Comparison of ENCODE assay signal across 10 cellular contexts in the genomic region with DNA sequence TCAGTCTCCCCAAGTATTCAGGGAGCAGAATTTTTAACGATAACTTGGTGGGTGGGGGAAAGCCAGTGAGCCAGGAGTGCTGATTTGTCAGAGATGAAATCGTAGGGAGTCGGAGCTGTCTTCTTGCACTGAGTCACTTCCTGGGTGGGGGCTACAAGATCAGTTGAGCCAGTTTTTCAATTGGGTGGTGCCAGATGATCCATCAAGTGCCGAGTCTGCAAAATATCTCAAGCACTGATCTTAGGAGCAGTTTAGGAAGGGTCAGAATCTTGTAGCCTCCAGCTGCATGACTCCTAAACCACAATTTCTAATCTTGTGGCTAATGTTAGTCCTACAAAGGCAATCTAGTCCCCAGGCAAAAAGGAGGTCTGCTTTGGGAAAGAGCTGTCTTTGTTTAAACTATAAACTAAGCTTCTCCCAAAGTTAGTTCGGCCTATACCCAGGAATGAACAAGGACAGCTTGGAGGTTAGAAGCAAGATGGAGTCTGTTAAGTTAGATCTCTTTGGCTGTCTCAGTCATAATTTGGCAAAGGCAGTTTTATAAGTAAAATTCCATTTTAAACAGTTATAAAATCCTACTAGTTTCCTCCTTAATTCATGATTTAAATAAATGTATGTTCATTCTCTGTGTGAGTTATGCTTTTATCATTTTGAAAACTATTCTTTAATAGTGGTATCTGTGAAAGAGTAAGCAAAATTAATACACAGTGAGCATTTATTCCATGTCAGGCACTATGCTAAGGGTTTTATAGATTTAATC. TPM values are rescaled to one million over a fixed set of nuclear protein-coding genes. Genes with fewer than 3 reads are reported as not detected.
DNase-seq lines count a peak whose midpoint lies in the region; ATAC-seq and TF ChIP-seq lines count a peak whose summit lies in the region.
"Had no signal": no experiment of that assay in that cellular context is flagged by ENCODE, and none has a peak within 500 bp of the region (broad histone marks: within the 10 kb centered on the region; RNA-seq: fewer than 3 reads in every experiment).

No MANE protein-coding gene starts in this region.

- peak; percentile 52 for ATAC-seq in PC-3
- ATAC-seq in GM18909 (IDR thresholded peaks at IDR 0.05; ENCODE audit: poor library complexity, unreplicated experiment), result no peak
- ATAC-seq in GM18502 (IDR thresholded peaks at IDR 0.05; ENCODE audit: poor library complexity, unreplicated experiment), result no peak
- ATAC-seq in GM21723 (IDR thresholded peaks at IDR 0.05; ENCODE audit: unreplicated experiment), result no peak

- H4K20me1 ChIP-seq in PC-3 (ENCODE audit: low read length), result no peaks in the 10 kb centered on the region

- peak overlapping the region; percentile 88 for H3K27ac ChIP-seq in PC-3 (ENCODE audit: low read length)

- peaks cover 36% of the 10 kb centered on the region for H3K4me1 Mint-ChIP-seq in Calu3 (ENCODE audit: low read depth, unreplicated experiment)

- H3K36me3 ChIP-seq in PC-3 (ENCODE audit: low read depth, low read length), result no peaks in the 10 kb centered on the region

- peak overlapping the region; percentile 76 for H3K4me2 ChIP-seq in PC-3 (ENCODE audit: low read length)

- no peaks in the 10 kb centered on the region for H3K9me3 Mint-ChIP-seq in Calu3 (ENCODE audit: low read depth, unreplicated experiment)

- no peaks in the 10 kb centered on the region for H3K79me2 ChIP-seq in PC-3 (ENCODE audit: low read length)

- peak overlapping the region; percentile 72 for H3K27ac Mint-ChIP-seq in Calu3 (ENCODE audit: unreplicated experiment)

- peak overlapping the region; percentile 35 for H3K9ac ChIP-seq in PC-3 (ENCODE audit: low read length)

- intact Hi-C loops in Calu3 (cut with micrococcal nuclease; ENCODE audit: unreplicated experiment), result loop anchor here (10.0 kb wide), 1 partner anchor 51 kb away; a partner anchor contains a TSS
- intact Hi-C loops in PC-3 (cut with micrococcal nuclease), result no loop called here

- peaks cover 15% of the 10 kb centered on the region for H3F3A ChIP-seq in PC-3 (ENCODE audit: low read length, unreplicated experiment)

- CTCF ChIA-PET in Calu3 (lab: Charles Lee) (interaction anchor here (0.6 kb wide), 2 partner anchors 124 to 152 kb away, joined by 3 to 6 read pairs; no protein-coding TSS in a partner anchor), PC-3 (lab: Charles Lee) (no interaction called here)

- peaks cover 40% of the 10 kb centered on the region for H3K4me1 ChIP-seq in PC-3 (ENCODE audit: insufficient read depth, low read length)

- TF ChIP-seq CTCF in Calu3 (IDR thresholded peaks at IDR 0.05; ENCODE audit: unreplicated experiment) (no peak), PC-3 (conservative IDR thresholded peaks at IDR 0.05; ENCODE audit: low read depth, low read length) (no peak)

- peak overlapping the region; percentile 39 for H3K4me3 Mint-ChIP-seq in Calu3 (ENCODE audit: low read depth, unreplicated experiment)

- POLR2A ChIA-PET in PC-3 (lab: Charles Lee; ENCODE audit: unreplicated experiment), result no interaction called here

- H3K27me3 Mint-ChIP-seq in Calu3 (ENCODE audit: unreplicated experiment), result no peaks in the 10 kb centered on the region

- H3K36me3 Mint-ChIP-seq in Calu3 (ENCODE audit: insufficient read depth, unreplicated experiment), result no peaks in the 10 kb centered on the region

- DNase-seq in Calu3 (peak; percentile 31), PC-3 (peak; percentile 91), amniotic epithelial cell (ENCODE audit: low read depth) (peak; percentile 91), renal cortical epithelial cell (ENCODE audit: low read depth) (peak; percentile 44), DMS53 (lab: John Stamatoyannopoulos, UW) (no peak)
- DNase-seq: hippocampal formation; NK-92 treated with Interleukin-12 subunit alpha and Interleukin-12 subunit beta, amount 100 ng/mL, for 24 hours had no signal

- H3K27me3 ChIP-seq in PC-3 (ENCODE audit: low read length), result no peaks in the 10 kb centered on the region

- BruUV-seq in Calu3 (replicated peaks; lab: Mats Ljungman, UMichigan), result no TSS peak
- no TSS peak for BruUV-seq in PC-3 (replicated peaks; lab: Mats Ljungman, UMichigan)

- 0 out of 2 replicates have a peak overlapping the region, but pooled peaks have one; percentile 7 for H2AFZ ChIP-seq in PC-3 (ENCODE audit: low read length)

- H3K9me3 ChIP-seq in PC-3 (ENCODE audit: low read length), result no peaks in the 10 kb centered on the region

- H3K4me3 ChIP-seq in PC-3 (ENCODE audit: low read length), result peak overlapping the region; percentile 28; the same call in 1 of the 2 replicates

- no peaks in the 10 kb centered on the region for H3K9me2 ChIP-seq in PC-3 (replicated peaks; ENCODE audit: low read length)

RNA-seq across cellular contexts. Expression of a gene that starts 51.7 kb away (rescaled TPM):
- total RNA-seq in Calu3 (2022), result 59.2 and 60.3 TPM in 2 replicates
- 103 and 116 TPM in 2 replicates for total RNA-seq in PC-3 (2014; rRNA removed)
- 128 and 149 TPM in 2 replicates for total RNA-seq in renal cortical epithelial cell
